Comparison of ENCODE assay signal across 1 cellular context in the genomic region with DNA sequence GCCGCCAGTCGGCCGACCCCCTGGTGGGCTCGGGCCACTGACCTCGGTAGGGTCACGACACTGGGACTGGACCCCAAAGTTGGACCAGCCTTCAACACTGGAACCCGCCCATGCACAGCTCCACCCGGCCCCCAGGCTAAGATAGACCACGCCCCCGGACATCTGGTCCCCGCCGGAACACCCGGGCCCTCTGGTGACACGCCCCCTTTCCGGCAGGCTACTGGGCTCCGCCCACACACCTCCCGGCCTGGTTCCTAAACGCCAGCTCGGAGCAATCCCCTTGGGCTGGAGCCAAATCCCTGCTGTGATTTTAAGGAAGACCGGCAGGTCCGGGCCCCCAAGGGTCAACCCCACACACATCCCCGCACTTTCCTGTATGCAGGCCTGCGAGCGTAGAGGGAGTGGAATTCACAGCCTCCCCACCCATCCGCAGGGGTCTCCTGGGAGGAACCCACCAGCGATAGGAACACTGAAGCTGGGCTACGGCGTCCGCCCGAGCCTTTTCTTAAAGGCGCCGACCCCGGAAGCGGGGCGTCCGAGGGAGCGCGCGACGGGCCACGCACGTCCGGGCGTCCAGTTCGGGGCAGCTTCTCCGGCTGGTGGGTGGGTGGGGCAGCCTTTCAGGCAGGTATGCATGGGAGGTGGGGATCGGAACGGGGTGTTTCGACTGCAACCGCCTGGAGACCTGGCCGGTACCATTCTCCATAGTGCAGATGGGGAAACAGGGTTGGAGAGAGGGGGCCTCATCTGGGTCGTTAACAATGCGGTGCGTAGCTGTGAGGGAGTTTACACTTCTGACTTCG.
TF ChIP-seq lines count a peak whose summit lies in the region.

A gene with protein sequence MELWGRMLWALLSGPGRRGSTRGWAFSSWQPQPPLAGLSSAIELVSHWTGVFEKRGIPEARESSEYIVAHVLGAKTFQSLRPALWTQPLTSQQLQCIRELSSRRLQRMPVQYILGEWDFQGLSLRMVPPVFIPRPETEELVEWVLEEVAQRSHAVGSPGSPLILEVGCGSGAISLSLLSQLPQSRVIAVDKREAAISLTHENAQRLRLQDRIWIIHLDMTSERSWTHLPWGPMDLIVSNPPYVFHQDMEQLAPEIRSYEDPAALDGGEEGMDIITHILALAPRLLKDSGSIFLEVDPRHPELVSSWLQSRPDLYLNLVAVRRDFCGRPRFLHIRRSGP (plus strand): TSS at position 576 of the 803 bp plus-strand sequence. CDS start 1,583 bp downstream, outside the sequence.

TF ChIP-seq in K562, 482 proteins besides CTCF, POLR2A, EP300 and RAD21 (continued from another document and continues in another):
- TF ChIP-seq, protein P1, sequence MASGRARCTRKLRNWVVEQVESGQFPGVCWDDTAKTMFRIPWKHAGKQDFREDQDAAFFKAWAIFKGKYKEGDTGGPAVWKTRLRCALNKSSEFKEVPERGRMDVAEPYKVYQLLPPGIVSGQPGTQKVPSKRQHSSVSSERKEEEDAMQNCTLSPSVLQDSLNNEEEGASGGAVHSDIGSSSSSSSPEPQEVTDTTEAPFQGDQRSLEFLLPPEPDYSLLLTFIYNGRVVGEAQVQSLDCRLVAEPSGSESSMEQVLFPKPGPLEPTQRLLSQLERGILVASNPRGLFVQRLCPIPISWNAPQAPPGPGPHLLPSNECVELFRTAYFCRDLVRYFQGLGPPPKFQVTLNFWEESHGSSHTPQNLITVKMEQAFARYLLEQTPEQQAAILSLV (tag; IDR thresholded peaks at IDR 0.05) = no peak
- TF ChIP-seq XRCC3 (IDR thresholded peaks at IDR 0.05) (no peak), HIVEP1 (CRISPR knock-in tag; IDR thresholded peaks at IDR 0.05) (no peak), GABPB1 (CRISPR knock-in tag; IDR thresholded peaks at IDR 0.05) (peak; percentile 98), BRD4 (IDR thresholded peaks at IDR 0.05) (no peak), ZNF121 (CRISPR knock-in tag; conservative IDR thresholded peaks at IDR 0.05) (no peak), MCM3 (IDR thresholded peaks at IDR 0.05) (no peak), ZBTB7A (IDR thresholded peaks at IDR 0.05; ENCODE audit: borderline replicate concordance, control insufficient read depth, low read depth, low read length) (peak; percentile 93), DACH1 (IDR thresholded peaks at IDR 0.05; ENCODE audit: partially characterized antibody) (no peak), TEAD1 (CRISPR knock-in tag; IDR thresholded peaks at IDR 0.05) (0 out of 4 replicates have a peak, but pooled peaks of 1 of the 2 experiments have one; percentile 6), ZNF3 (CRISPR knock-in tag; IDR thresholded peaks at IDR 0.05) (no peak), POLR2H (tag; IDR thresholded peaks at IDR 0.05; ENCODE audit: low read depth) (no peak), FOS (IDR thresholded peaks at IDR 0.05; ENCODE audit: extremely low read depth, insufficient read length) (no peak), ZNF589 (CRISPR knock-in tag; IDR thresholded peaks at IDR 0.05; ENCODE audit: low read depth) (no peak), ZNF583 (CRISPR knock-in tag; IDR thresholded peaks at IDR 0.05) (peak; percentile 47; the same call in 1 of the 2 replicates), CCNT2 (IDR thresholded peaks at IDR 0.05; ENCODE audit: borderline replicate concordance, extremely low read depth, insufficient read length, low read depth, low read length) (peak; percentile 20), MIER1 (IDR thresholded peaks at IDR 0.05; ENCODE audit: low read depth) (no peak), ZFP36 (IDR thresholded peaks at IDR 0.05; ENCODE audit: low read depth, low read length, partially characterized antibody) (no peak), ILF3 (IDR thresholded peaks at IDR 0.05; ENCODE audit: borderline replicate concordance) (no peak), TCF7L2 (IDR thresholded peaks at IDR 0.05; ENCODE audit: low read depth, low read length) (no peak), CTBP1 (IDR thresholded peaks at IDR 0.05; ENCODE audit: borderline replicate concordance) (peak; percentile 85; the same call in 1 of the 2 replicates), ZNF584 (CRISPR knock-in tag; IDR thresholded peaks at IDR 0.05; ENCODE audit: low read depth) (no peak), KDM5B (IDR thresholded peaks at IDR 0.05; ENCODE audit: insufficient replicate concordance, low read depth, low read length) (peak; percentile 41), NFYB (IDR thresholded peaks at IDR 0.05; ENCODE audit: extremely low read depth, insufficient read length) (no peak), DPF2 (IDR thresholded peaks at IDR 0.05) (no peak; the same call in 1 of the 2 replicates), SIN3B (IDR thresholded peaks at IDR 0.05; ENCODE audit: low read depth) (peak; percentile 90)
- TF ChIP-seq, protein P2, sequence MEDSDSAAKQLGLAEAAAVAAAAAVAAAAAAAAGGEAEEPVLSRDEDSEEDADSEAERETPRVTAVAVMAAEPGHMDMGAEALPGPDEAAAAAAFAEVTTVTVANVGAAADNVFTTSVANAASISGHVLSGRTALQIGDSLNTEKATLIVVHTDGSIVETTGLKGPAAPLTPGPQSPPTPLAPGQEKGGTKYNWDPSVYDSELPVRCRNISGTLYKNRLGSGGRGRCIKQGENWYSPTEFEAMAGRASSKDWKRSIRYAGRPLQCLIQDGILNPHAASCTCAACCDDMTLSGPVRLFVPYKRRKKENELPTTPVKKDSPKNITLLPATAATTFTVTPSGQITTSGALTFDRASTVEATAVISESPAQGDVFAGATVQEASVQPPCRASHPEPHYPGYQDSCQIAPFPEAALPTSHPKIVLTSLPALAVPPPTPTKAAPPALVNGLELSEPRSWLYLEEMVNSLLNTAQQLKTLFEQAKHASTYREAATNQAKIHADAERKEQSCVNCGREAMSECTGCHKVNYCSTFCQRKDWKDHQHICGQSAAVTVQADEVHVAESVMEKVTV (CRISPR knock-in tag; IDR thresholded peaks at IDR 0.05) = no peak
- TF ChIP-seq, protein P3, sequence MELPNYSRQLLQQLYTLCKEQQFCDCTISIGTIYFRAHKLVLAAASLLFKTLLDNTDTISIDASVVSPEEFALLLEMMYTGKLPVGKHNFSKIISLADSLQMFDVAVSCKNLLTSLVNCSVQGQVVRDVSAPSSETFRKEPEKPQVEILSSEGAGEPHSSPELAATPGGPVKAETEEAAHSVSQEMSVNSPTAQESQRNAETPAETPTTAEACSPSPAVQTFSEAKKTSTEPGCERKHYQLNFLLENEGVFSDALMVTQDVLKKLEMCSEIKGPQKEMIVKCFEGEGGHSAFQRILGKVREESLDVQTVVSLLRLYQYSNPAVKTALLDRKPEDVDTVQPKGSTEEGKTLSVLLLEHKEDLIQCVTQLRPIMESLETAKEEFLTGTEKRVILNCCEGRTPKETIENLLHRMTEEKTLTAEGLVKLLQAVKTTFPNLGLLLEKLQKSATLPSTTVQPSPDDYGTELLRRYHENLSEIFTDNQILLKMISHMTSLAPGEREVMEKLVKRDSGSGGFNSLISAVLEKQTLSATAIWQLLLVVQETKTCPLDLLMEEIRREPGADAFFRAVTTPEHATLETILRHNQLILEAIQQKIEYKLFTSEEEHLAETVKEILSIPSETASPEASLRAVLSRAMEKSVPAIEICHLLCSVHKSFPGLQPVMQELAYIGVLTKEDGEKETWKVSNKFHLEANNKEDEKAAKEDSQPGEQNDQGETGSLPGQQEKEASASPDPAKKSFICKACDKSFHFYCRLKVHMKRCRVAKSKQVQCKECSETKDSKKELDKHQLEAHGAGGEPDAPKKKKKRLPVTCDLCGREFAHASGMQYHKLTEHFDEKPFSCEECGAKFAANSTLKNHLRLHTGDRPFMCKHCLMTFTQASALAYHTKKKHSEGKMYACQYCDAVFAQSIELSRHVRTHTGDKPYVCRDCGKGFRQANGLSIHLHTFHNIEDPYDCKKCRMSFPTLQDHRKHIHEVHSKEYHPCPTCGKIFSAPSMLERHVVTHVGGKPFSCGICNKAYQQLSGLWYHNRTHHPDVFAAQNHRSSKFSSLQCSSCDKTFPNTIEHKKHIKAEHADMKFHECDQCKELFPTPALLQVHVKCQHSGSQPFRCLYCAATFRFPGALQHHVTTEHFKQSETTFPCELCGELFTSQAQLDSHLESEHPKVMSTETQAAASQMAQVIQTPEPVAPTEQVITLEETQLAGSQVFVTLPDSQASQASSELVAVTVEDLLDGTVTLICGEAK (IDR thresholded peaks at IDR 0.05) = peak; percentile 99
- TF ChIP-seq, protein P3 (CRISPR knock-in tag; IDR thresholded peaks at IDR 0.05) = no peak
- TF ChIP-seq, protein P4, sequence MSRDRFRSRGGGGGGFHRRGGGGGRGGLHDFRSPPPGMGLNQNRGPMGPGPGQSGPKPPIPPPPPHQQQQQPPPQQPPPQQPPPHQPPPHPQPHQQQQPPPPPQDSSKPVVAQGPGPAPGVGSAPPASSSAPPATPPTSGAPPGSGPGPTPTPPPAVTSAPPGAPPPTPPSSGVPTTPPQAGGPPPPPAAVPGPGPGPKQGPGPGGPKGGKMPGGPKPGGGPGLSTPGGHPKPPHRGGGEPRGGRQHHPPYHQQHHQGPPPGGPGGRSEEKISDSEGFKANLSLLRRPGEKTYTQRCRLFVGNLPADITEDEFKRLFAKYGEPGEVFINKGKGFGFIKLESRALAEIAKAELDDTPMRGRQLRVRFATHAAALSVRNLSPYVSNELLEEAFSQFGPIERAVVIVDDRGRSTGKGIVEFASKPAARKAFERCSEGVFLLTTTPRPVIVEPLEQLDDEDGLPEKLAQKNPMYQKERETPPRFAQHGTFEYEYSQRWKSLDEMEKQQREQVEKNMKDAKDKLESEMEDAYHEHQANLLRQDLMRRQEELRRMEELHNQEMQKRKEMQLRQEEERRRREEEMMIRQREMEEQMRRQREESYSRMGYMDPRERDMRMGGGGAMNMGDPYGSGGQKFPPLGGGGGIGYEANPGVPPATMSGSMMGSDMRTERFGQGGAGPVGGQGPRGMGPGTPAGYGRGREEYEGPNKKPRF (IDR thresholded peaks at IDR 0.05; ENCODE audit: low read depth, low read length) = no peak
- TF ChIP-seq, protein P5, sequence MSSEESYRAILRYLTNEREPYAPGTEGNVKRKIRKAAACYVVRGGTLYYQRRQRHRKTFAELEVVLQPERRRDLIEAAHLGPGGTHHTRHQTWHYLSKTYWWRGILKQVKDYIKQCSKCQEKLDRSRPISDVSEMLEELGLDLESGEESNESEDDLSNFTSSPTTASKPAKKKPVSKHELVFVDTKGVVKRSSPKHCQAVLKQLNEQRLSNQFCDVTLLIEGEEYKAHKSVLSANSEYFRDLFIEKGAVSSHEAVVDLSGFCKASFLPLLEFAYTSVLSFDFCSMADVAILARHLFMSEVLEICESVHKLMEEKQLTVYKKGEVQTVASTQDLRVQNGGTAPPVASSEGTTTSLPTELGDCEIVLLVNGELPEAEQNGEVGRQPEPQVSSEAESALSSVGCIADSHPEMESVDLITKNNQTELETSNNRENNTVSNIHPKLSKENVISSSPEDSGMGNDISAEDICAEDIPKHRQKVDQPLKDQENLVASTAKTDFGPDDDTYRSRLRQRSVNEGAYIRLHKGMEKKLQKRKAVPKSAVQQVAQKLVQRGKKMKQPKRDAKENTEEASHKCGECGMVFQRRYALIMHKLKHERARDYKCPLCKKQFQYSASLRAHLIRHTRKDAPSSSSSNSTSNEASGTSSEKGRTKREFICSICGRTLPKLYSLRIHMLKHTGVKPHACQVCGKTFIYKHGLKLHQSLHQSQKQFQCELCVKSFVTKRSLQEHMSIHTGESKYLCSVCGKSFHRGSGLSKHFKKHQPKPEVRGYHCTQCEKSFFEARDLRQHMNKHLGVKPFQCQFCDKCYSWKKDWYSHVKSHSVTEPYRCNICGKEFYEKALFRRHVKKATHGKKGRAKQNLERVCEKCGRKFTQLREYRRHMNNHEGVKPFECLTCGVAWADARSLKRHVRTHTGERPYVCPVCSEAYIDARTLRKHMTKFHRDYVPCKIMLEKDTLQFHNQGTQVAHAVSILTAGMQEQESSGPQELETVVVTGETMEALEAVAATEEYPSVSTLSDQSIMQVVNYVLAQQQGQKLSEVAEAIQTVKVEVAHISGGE (CRISPR knock-in tag; IDR thresholded peaks at IDR 0.05) = peak; percentile 94 to 99 (median 98)
- TF ChIP-seq, protein P6, sequence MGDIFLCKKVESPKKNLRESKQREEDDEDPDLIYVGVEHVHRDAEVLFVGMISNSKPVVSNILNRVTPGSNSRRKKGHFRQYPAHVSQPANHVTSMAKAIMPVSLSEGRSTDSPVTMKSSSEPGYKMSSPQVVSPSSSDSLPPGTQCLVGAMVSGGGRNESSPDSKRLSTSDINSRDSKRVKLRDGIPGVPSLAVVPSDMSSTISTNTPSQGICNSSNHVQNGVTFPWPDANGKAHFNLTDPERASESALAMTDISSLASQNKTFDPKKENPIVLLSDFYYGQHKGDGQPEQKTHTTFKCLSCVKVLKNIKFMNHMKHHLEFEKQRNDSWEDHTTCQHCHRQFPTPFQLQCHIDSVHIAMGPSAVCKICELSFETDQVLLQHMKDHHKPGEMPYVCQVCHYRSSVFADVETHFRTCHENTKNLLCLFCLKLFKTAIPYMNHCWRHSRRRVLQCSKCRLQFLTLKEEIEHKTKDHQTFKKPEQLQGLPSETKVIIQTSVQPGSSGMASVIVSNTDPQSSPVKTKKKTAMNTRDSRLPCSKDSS (IDR thresholded peaks at IDR 0.05; ENCODE audit: low read depth, partially characterized antibody) = no peak
